ENCODE assay signal across 1 cellular context in the genomic region with DNA sequence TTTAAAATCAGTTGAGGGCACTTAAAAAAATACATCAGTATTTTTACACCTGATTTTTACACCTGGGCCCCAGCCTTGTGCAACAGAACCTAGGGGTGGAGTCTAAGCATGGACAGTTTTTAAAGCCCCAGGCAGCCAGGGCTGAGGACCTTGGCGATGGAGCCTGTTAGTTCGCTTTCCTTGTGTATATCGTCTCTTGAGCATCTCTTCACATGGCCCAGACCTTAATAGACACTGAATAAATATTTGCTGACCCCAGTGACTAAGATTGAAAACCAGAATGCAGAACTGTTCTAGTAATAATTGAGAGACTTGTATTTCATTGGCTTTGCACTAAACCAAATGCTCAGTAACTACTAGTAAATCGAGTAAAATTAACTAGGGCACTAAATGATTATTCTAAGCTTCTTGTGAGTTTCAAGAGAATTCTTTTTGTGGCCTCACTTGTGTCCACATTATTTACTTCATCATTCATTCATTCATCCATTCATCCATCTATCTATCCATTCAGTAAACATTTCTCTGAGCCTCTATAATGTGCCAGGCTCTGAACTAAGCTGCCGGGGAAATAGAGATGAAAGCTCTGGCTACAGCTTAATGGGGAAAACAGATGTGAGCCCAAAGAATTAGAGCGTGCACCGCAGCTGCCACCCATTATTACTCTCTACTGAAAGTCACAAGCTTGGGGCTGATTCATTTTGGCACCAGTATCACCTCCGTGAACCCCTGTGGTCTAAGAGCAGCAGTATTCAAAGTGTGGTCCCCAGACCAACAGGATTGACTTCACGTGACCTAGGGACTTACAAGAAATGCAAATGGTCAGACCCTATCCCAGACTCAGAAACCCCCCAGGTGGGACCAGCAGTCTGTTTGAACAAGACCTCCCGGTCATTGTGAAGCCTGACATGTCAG.
TF ChIP-seq lines count a peak whose summit lies in the region.

No MANE protein-coding gene starts in this region.

TF ChIP-seq in A549, 52 proteins besides CTCF, POLR2A, EP300 and RAD21 (continued from another document):
- TF ChIP-seq, protein P1, sequence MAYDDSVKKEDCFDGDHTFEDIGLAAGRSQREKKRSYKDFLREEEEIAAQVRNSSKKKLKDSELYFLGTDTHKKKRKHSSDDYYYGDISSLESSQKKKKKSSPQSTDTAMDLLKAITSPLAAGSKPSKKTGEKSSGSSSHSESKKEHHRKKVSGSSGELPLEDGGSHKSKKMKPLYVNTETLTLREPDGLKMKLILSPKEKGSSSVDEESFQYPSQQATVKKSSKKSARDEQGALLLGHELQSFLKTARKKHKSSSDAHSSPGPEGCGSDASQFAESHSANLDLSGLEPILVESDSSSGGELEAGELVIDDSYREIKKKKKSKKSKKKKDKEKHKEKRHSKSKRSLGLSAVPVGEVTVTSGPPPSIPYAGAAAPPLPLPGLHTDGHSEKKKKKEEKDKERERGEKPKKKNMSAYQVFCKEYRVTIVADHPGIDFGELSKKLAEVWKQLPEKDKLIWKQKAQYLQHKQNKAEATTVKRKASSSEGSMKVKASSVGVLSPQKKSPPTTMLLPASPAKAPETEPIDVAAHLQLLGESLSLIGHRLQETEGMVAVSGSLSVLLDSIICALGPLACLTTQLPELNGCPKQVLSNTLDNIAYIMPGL (CRISPR knock-in tag; IDR thresholded peaks at IDR 0.05; ENCODE audit: borderline replicate concordance), result no peak
- no peak for TF ChIP-seq MYC (IDR thresholded peaks at IDR 0.05; ENCODE audit: borderline replicate concordance, low read length)
- TF ChIP-seq HEYL (CRISPR knock-in tag; IDR thresholded peaks at IDR 0.05), result no peak
- no peak for TF ChIP-seq CHD2 (IDR thresholded peaks at IDR 0.05; ENCODE audit: low read length, partially characterized antibody)
- TF ChIP-seq ESRRA (IDR thresholded peaks at IDR 0.05; ENCODE audit: borderline replicate concordance, low read length), result no peak
